15 cellular contexts compared by ENCODE assay signal in the genomic region with DNA sequence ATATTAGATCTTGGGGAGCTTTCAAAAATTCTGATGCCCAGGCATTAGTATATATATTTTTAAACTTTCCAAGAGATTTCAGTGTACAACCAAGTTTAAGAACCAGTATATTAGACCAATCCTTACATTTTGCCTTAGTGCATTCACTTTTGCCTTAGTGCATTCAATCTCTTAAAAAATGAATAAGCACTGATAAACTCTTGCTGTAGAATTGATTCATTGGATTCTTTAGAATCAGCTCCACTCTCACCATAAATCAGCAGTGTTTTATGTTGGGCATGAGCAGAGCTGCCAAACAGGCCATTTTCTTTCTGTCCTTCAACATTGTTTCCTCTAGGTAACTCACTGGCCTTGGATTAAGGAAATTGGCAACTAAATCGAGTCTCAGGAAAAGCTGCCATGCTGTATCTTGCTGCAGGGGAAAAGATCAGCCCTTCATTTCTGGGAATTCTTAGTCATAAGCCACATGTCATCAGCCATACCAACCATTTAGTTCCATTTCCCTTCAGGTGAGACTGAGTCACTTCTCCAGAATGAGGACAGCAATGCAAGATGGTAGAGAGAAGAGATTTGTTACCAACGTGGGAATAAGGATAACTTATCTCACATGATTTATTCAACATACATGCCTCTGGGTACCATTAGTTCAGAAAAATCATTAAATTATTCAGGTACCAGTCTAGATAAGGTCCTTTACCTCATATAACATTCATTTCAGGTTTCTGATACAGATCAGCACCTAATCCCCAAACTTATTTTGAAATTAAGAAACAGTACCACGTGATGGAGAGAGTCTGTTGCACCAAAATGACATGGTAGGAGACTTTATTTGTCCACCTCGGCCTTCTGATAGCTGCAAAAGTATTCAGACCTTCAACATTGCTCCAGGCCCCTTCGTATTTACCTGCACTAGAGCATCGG.
DNase-seq lines count a peak whose midpoint lies in the region; ATAC-seq and TF ChIP-seq lines count a peak whose summit lies in the region.
"Had no signal": no experiment of that assay in that cellular context is flagged by ENCODE, and none has a peak within 500 bp of the region (broad histone marks: within the 10 kb centered on the region; RNA-seq: fewer than 3 reads in every experiment).

No MANE protein-coding gene starts in this region.

- H3K36me3 ChIP-seq in CD8-positive, alpha-beta T cell (ENCODE audit: insufficient read depth, low read length), result no peaks in the 10 kb centered on the region

- DNase-seq in Calu3, result no peak
- peak; percentile 13 for DNase-seq in HCEC 1CT
- no peak for DNase-seq in activated T-helper 1 cell treated with anti-CD3 and anti-CD28 coated beads, Interleukin-12 subunit alpha, Interleukin-12 subunit beta, Interleukin-2, Interleukin-4 antibody, amounts not matched to agents 30 ng/mL and 10 ng/mL and 1 ng/mL, durations not matched to agents 14 hours and 24 hours and 36 hours (ENCODE audit: low spot score)
- peak; percentile 85 to 96 for DNase-seq in foreskin keratinocyte
- no peak for DNase-seq in NCI-H510A treated with DMSO at 0.1 percent for 48 hours (lab: John Stamatoyannopoulos, UW)
- no peak for DNase-seq in CD8-positive, alpha-beta T cell
- no peak for DNase-seq in middle frontal gyrus (ENCODE audit: extremely low spot score, low spot score)
- DNase-seq: activated CD4-positive, alpha-beta T cell treated with anti-CD3 and anti-CD28 coated beads, Interleukin-2, amount 50 U/mL, for 4 hours; COR-L47; islet precursor cell; mesendoderm; NCI-H1105 treated with DMSO at 0.1 percent for 48 hours; retina had no signal

- ATAC-seq in foreskin keratinocyte (peak; percentile 95), HG03432 (IDR thresholded peaks at IDR 0.05; ENCODE audit: unreplicated experiment) (no peak)
- no peak for ATAC-seq in CD8-positive, alpha-beta T cell
- ATAC-seq: GM12878 had no signal

- POLR2A ChIA-PET in CD8-positive, alpha-beta T cell (lab: Charles Lee), result no interaction called here

- H3K27me3 ChIP-seq in foreskin keratinocyte, result no peaks in the 10 kb centered on the region
- no peaks in the 10 kb centered on the region for H3K27me3 ChIP-seq in CD8-positive, alpha-beta T cell (ENCODE audit: insufficient read depth, low read length)

- no peak overlapping the region for H3K4me3 ChIP-seq in CD8-positive, alpha-beta T cell (ENCODE audit: low read depth, low read length)
- H3K4me3 ChIP-seq: GM12878 had no signal

- H3K4me1 Mint-ChIP-seq in Calu3 (ENCODE audit: low read depth, unreplicated experiment), result peaks cover 16% of the 10 kb centered on the region
- peaks cover 14% of the 10 kb centered on the region for H3K4me1 Mint-ChIP-seq in activated T-helper 1 cell treated with anti-CD3 and anti-CD28 coated beads, Interleukin-12 subunit alpha, Interleukin-12 subunit beta, Interleukin-2, Interleukin-4 antibody, amounts not matched to agents 30 ng/mL and 10 ng/mL and 1 ng/mL, durations not matched to agents 14 hours and 24 hours and 36 hours (ENCODE audit: low read depth)
- no peaks in the 10 kb centered on the region for H3K4me1 Mint-ChIP-seq in CD8-positive, alpha-beta T cell (ENCODE audit: low read depth)

- peak overlapping the region; percentile 78 for H3K27ac ChIP-seq in foreskin keratinocyte
- H3K27ac ChIP-seq in CD8-positive, alpha-beta T cell (ENCODE audit: low read depth, low read length), result no peak overlapping the region

- H3K4me1 ChIP-seq in foreskin keratinocyte, result peaks cover 27% of the 10 kb centered on the region
- no peaks in the 10 kb centered on the region for H3K4me1 ChIP-seq in CD8-positive, alpha-beta T cell (ENCODE audit: insufficient read depth, low read length)

- H3K9me3 Mint-ChIP-seq in Calu3 (ENCODE audit: low read depth, unreplicated experiment), result no peaks in the 10 kb centered on the region
- no peaks in the 10 kb centered on the region for H3K9me3 Mint-ChIP-seq in activated T-helper 1 cell treated with anti-CD3 and anti-CD28 coated beads, Interleukin-12 subunit alpha, Interleukin-12 subunit beta, Interleukin-2, Interleukin-4 antibody, amounts not matched to agents 30 ng/mL and 10 ng/mL and 1 ng/mL, durations not matched to agents 14 hours and 24 hours and 36 hours
- no peaks in the 10 kb centered on the region for H3K9me3 Mint-ChIP-seq in CD8-positive, alpha-beta T cell

- TF ChIP-seq CTCF in Calu3 (IDR thresholded peaks at IDR 0.05; ENCODE audit: unreplicated experiment) (no peak), foreskin keratinocyte (conservative IDR thresholded peaks at IDR 0.05) (no peak)
- TF ChIP-seq CTCF in CD8-positive, alpha-beta T cell (IDR thresholded peaks at IDR 0.05), result no peak

- CTCF ChIA-PET in Calu3 (lab: Charles Lee), result interaction anchor here (0.6 to 1.1 kb wide), 2 partner anchors 17 to 87 kb away, joined by 3 read pairs; no protein-coding TSS in a partner anchor
- CTCF ChIA-PET in CD8-positive, alpha-beta T cell (lab: Charles Lee), result interaction anchor here (1.1 kb wide), 1 partner anchor 34 kb away, joined by 8 read pairs; no protein-coding TSS in a partner anchor

- peak overlapping the region; percentile 30 for H3K27ac Mint-ChIP-seq in Calu3 (ENCODE audit: unreplicated experiment)
- peak overlapping the region; percentile 13 for H3K27ac Mint-ChIP-seq in activated T-helper 1 cell treated with anti-CD3 and anti-CD28 coated beads, Interleukin-12 subunit alpha, Interleukin-12 subunit beta, Interleukin-2, Interleukin-4 antibody, amounts not matched to agents 30 ng/mL and 10 ng/mL and 1 ng/mL, durations not matched to agents 14 hours and 24 hours and 36 hours
- H3K27ac Mint-ChIP-seq in CD8-positive, alpha-beta T cell, result no peak overlapping the region

- BruUV-seq in Calu3 (replicated peaks; lab: Mats Ljungman, UMichigan), result no TSS peak

- H3K27me3 Mint-ChIP-seq in Calu3 (ENCODE audit: unreplicated experiment), result no peaks in the 10 kb centered on the region
- H3K27me3 Mint-ChIP-seq in activated T-helper 1 cell treated with anti-CD3 and anti-CD28 coated beads, Interleukin-12 subunit alpha, Interleukin-12 subunit beta, Interleukin-2, Interleukin-4 antibody, amounts not matched to agents 30 ng/mL and 10 ng/mL and 1 ng/mL, durations not matched to agents 14 hours and 24 hours and 36 hours (ENCODE audit: insufficient read depth), result no peaks in the 10 kb centered on the region
- no peaks in the 10 kb centered on the region for H3K27me3 Mint-ChIP-seq in CD8-positive, alpha-beta T cell (ENCODE audit: low read depth)

- no peaks in the 10 kb centered on the region for H3K9me3 ChIP-seq in CD8-positive, alpha-beta T cell (ENCODE audit: low read length)

- no peak overlapping the region for H3K4me3 Mint-ChIP-seq in Calu3 (ENCODE audit: low read depth, unreplicated experiment)
- no peak overlapping the region for H3K4me3 Mint-ChIP-seq in activated T-helper 1 cell treated with anti-CD3 and anti-CD28 coated beads, Interleukin-12 subunit alpha, Interleukin-12 subunit beta, Interleukin-2, Interleukin-4 antibody, amounts not matched to agents 30 ng/mL and 10 ng/mL and 1 ng/mL, durations not matched to agents 14 hours and 24 hours and 36 hours
- no peak overlapping the region for H3K4me3 Mint-ChIP-seq in CD8-positive, alpha-beta T cell

- H3K36me3 Mint-ChIP-seq in Calu3 (ENCODE audit: insufficient read depth, unreplicated experiment), result no peaks in the 10 kb centered on the region
- no peaks in the 10 kb centered on the region for H3K36me3 Mint-ChIP-seq in activated T-helper 1 cell treated with anti-CD3 and anti-CD28 coated beads, Interleukin-12 subunit alpha, Interleukin-12 subunit beta, Interleukin-2, Interleukin-4 antibody, amounts not matched to agents 30 ng/mL and 10 ng/mL and 1 ng/mL, durations not matched to agents 14 hours and 24 hours and 36 hours (ENCODE audit: low read depth)
- no peaks in the 10 kb centered on the region for H3K36me3 Mint-ChIP-seq in CD8-positive, alpha-beta T cell

- intact Hi-C loops in Calu3 (cut with micrococcal nuclease; ENCODE audit: unreplicated experiment), result no loop called here
- intact Hi-C loops in activated T-helper 1 cell treated with anti-CD3 and anti-CD28 coated beads, Interleukin-12 subunit alpha, Interleukin-12 subunit beta, Interleukin-2, Interleukin-4 antibody, amounts not matched to agents 30 ng/mL and 10 ng/mL and 1 ng/mL, durations not matched to agents 14 hours and 24 hours and 36 hours (cut with micrococcal nuclease), result no loop called here
- intact Hi-C loops in CD8-positive, alpha-beta T cell (cut with DNase I, micrococcal nuclease), result no loop called here

Comparison
In these comparisons a context has a peak if more than half of its experiments do, and no peak if none do; other contexts are left out.
1. DNase-seq: peak in HCEC 1CT (single experiment) and foreskin keratinocyte (2 of 2); none in Calu3 (single experiment), activated T-helper 1 cell treated with anti-CD3 and anti-CD28 coated beads, Interleukin-12 subunit alpha, Interleukin-12 subunit beta, Interleukin-2, Interleukin-4 antibody, amounts not matched to agents 30 ng/mL and 10 ng/mL and 1 ng/mL, durations not matched to agents 14 hours and 24 hours and 36 hours (single experiment), NCI-H510A treated with DMSO at 0.1 percent for 48 hours (single experiment), CD8-positive, alpha-beta T cell (0 of 7) and middle frontal gyrus (single experiment).